In genomic region chr7:22378199-22378961, GRCh38 we compare ENCODE assay signal across 18 cellular contexts. TPM values are rescaled to one million over a fixed set of nuclear protein-coding genes. Genes with fewer than 3 reads are reported as not detected.
DNase-seq lines count a peak whose midpoint lies in the region; ATAC-seq and TF ChIP-seq lines count a peak whose summit lies in the region.
"Had no signal": no experiment of that assay in that cellular context is flagged by ENCODE, and none has a peak within 500 bp of the region (broad histone marks: within the 10 kb centered on the region; RNA-seq: fewer than 3 reads in every experiment).

No MANE protein-coding gene starts in this region.

- intact Hi-C loops in lower lobe of right lung (cut with DNase I), result no loop called here

- H3K27ac Mint-ChIP-seq in chondrocyte (ENCODE audit: unreplicated experiment), result peak overlapping the region; percentile 55
- H3K27ac Mint-ChIP-seq in activated T-cell treated with anti-CD3 and anti-CD28 coated beads, Interleukin-2, amount 50 U/mL, for 72 hours, result no peak overlapping the region
- H3K27ac Mint-ChIP-seq in stimulated activated effector memory CD8-positive, alpha-beta T cell treated with anti-CD3 and anti-CD28 coated beads, Interleukin-12 subunit alpha, Interleukin-12 subunit beta, amount 100 ng/mL, for 72 hours, result no peak overlapping the region

- H3K4me1 ChIP-seq in lower lobe of right lung, result no peaks in the 10 kb centered on the region
- H3K4me1 ChIP-seq: Caco-2, Peyer's patch had no signal

- no peak overlapping the region for H3K4me3 Mint-ChIP-seq in chondrocyte (ENCODE audit: unreplicated experiment)
- no peak overlapping the region for H3K4me3 Mint-ChIP-seq in activated T-cell treated with anti-CD3 and anti-CD28 coated beads, Interleukin-2, amount 50 U/mL, for 72 hours
- H3K4me3 Mint-ChIP-seq in stimulated activated effector memory CD8-positive, alpha-beta T cell treated with anti-CD3 and anti-CD28 coated beads, Interleukin-12 subunit alpha, Interleukin-12 subunit beta, amount 100 ng/mL, for 72 hours, result no peak overlapping the region

- TF ChIP-seq CTCF in chondrocyte (IDR thresholded peaks at IDR 0.05), result no peak
- no peak for TF ChIP-seq CTCF in lower lobe of right lung (IDR thresholded peaks at IDR 0.05)

- no peaks in the 10 kb centered on the region for H3K36me3 ChIP-seq in lower lobe of right lung
- H3K36me3 ChIP-seq: Peyer's patch had no signal

- peak; percentile 36 for DNase-seq in COLO668 (lab: John Stamatoyannopoulos, UW; ENCODE audit: unreplicated experiment)
- no peak for DNase-seq in chondrocyte (ENCODE audit: low spot score)
- no peak for DNase-seq in lower lobe of right lung
- DNase-seq in activated T-cell treated with anti-CD3 and anti-CD28 coated beads, Interleukin-2, amount 50 U/mL, for 72 hours, result no peak
- DNase-seq in stimulated activated effector memory CD8-positive, alpha-beta T cell treated with anti-CD3 and anti-CD28 coated beads, Interleukin-12 subunit alpha, Interleukin-12 subunit beta, amount 100 ng/mL, for 72 hours (ENCODE audit: low spot score in 2 of 2), result no peak
- DNase-seq: ACHN, AML-193, DMS79, HCEC 1CT, MV-4-11, NCI-H187 treated with DMSO at 0.1 percent for 48 hours, NCI-H2171, Peyer's patch, SK-N-SH had no signal

- peaks cover 21% of the 10 kb centered on the region for H3K4me1 Mint-ChIP-seq in chondrocyte (ENCODE audit: low read depth)
- no peaks in the 10 kb centered on the region for H3K4me1 Mint-ChIP-seq in activated T-cell treated with anti-CD3 and anti-CD28 coated beads, Interleukin-2, amount 50 U/mL, for 72 hours (ENCODE audit: low read depth)
- H3K4me1 Mint-ChIP-seq in stimulated activated effector memory CD8-positive, alpha-beta T cell treated with anti-CD3 and anti-CD28 coated beads, Interleukin-12 subunit alpha, Interleukin-12 subunit beta, amount 100 ng/mL, for 72 hours, result no peaks in the 10 kb centered on the region

- peak overlapping the region; percentile 46 for H3K27ac ChIP-seq in lower lobe of right lung
- H3K27ac ChIP-seq: Peyer's patch had no signal

- no peaks in the 10 kb centered on the region for H3K9me3 ChIP-seq in lower lobe of right lung
- H3K9me3 ChIP-seq: Caco-2, Peyer's patch, SK-N-SH had no signal

- ATAC-seq in GM18868 (IDR thresholded peaks at IDR 0.05; ENCODE audit: unreplicated experiment) (peak; percentile 59), lower lobe of right lung (no peak), HG03139 (IDR thresholded peaks at IDR 0.05; ENCODE audit: unreplicated experiment) (no peak)
- no peak for ATAC-seq in activated T-cell treated with anti-CD3 and anti-CD28 coated beads, Interleukin-2, amount 50 U/mL, for 72 hours (replicated peaks in 1 of 2)
- ATAC-seq in stimulated activated effector memory CD8-positive, alpha-beta T cell treated with anti-CD3 and anti-CD28 coated beads, Interleukin-12 subunit alpha, Interleukin-12 subunit beta, amount 100 ng/mL, for 72 hours, result no peak
- ATAC-seq: Right ventricle myocardium inferior had no signal

- no peaks in the 10 kb centered on the region for H3K9me3 Mint-ChIP-seq in chondrocyte (ENCODE audit: low read depth)
- H3K9me3 Mint-ChIP-seq in activated T-cell treated with anti-CD3 and anti-CD28 coated beads, Interleukin-2, amount 50 U/mL, for 72 hours, result no peaks in the 10 kb centered on the region
- H3K9me3 Mint-ChIP-seq in stimulated activated effector memory CD8-positive, alpha-beta T cell treated with anti-CD3 and anti-CD28 coated beads, Interleukin-12 subunit alpha, Interleukin-12 subunit beta, amount 100 ng/mL, for 72 hours, result no peaks in the 10 kb centered on the region

- no peaks in the 10 kb centered on the region for H3K27me3 Mint-ChIP-seq in chondrocyte (ENCODE audit: low read depth)
- peaks cover 6% of the 10 kb centered on the region for H3K27me3 Mint-ChIP-seq in activated T-cell treated with anti-CD3 and anti-CD28 coated beads, Interleukin-2, amount 50 U/mL, for 72 hours (ENCODE audit: low read depth)

- H3K4me3 ChIP-seq in lower lobe of right lung, result no peak overlapping the region
- H3K4me3 ChIP-seq: Peyer's patch had no signal

- no peaks in the 10 kb centered on the region for H3K36me3 Mint-ChIP-seq in chondrocyte (ENCODE audit: low read depth)
- H3K36me3 Mint-ChIP-seq in activated T-cell treated with anti-CD3 and anti-CD28 coated beads, Interleukin-2, amount 50 U/mL, for 72 hours (ENCODE audit: insufficient read depth in 2 of 2), result no peaks in the 10 kb centered on the region
- H3K36me3 Mint-ChIP-seq in stimulated activated effector memory CD8-positive, alpha-beta T cell treated with anti-CD3 and anti-CD28 coated beads, Interleukin-12 subunit alpha, Interleukin-12 subunit beta, amount 100 ng/mL, for 72 hours, result no peaks in the 10 kb centered on the region

- no peaks in the 10 kb centered on the region for H3K27me3 ChIP-seq in lower lobe of right lung (ENCODE audit: low read depth)
- H3K27me3 ChIP-seq: Peyer's patch had no signal

RNA-seq across cellular contexts. Expression of gene RAPGEF5, which starts 21.4 kb away (rescaled TPM):
- total RNA-seq in chondrocyte (0.53 to 2.2 TPM (median 1.9 TPM) in 3 replicates), lower lobe of right lung (85.1 TPM)
- total RNA-seq in activated T-cell treated with anti-CD3 and anti-CD28 coated beads, Interleukin-2, amount 50 U/mL, for 72 hours, result under 1 TPM; 0.46 to 0.72 TPM

Comparison
In these comparisons a context has a peak if more than half of its experiments do, and no peak if none do; other contexts are left out.
1. RNA of gene RAPGEF5, which starts 21.4 kb away (total RNA-seq): 85.1 TPM in lower lobe of right lung (single experiment); 0.53 to 2.2 TPM in chondrocyte and 0.46 to 0.72 TPM in activated T-cell treated with anti-CD3 and anti-CD28 coated beads, Interleukin-2, amount 50 U/mL, for 72 hours; every median in the first group is over 10 times any median in the second.